In genomic region chr2:85698880-85699254, GRCh38 we compare ENCODE assay signal across 2 cellular contexts.
TF ChIP-seq lines count a peak whose summit lies in the region.

No MANE protein-coding gene starts in this region.

TF ChIP-seq in GM23338, 12 proteins besides CTCF, POLR2A, EP300 and RAD21:
- no peak for TF ChIP-seq EZH2 (IDR thresholded peaks at IDR 0.05; ENCODE audit: low read depth, unreplicated experiment)
- no peak for TF ChIP-seq STAT1 (IDR thresholded peaks at IDR 0.05; ENCODE audit: unreplicated experiment)
- no peak for TF ChIP-seq EZH2phosphoT487 (IDR thresholded peaks at IDR 0.05; ENCODE audit: unreplicated experiment)
- TF ChIP-seq ZNF462 (CRISPR knock-in tag; IDR thresholded peaks at IDR 0.05), result no peak
- no peak for TF ChIP-seq ETS1 (IDR thresholded peaks at IDR 0.05)
- no peak for TF ChIP-seq REST (IDR thresholded peaks at IDR 0.05; ENCODE audit: unreplicated experiment)
- no peak for TF ChIP-seq JUNB (IDR thresholded peaks at IDR 0.05; ENCODE audit: unreplicated experiment)
- no peak for TF ChIP-seq POLR2AphosphoS5 (IDR thresholded peaks at IDR 0.05; ENCODE audit: low read depth)
- no peak for TF ChIP-seq ZNF331 (CRISPR knock-in tag; IDR thresholded peaks at IDR 0.05; ENCODE audit: low read depth)
- no peak for TF ChIP-seq NANOG (IDR thresholded peaks at IDR 0.05; ENCODE audit: borderline replicate concordance)
- no peak for TF ChIP-seq ZNF114 (CRISPR knock-in tag; IDR thresholded peaks at IDR 0.05)
- TF ChIP-seq CREB1 (CRISPR knock-in tag; IDR thresholded peaks at IDR 0.05; ENCODE audit: low read depth), result no peak

TF ChIP-seq in WTC11, 78 proteins besides CTCF, POLR2A, EP300 and RAD21:
- TF ChIP-seq NFYB (CRISPR knock-in tag; conservative IDR thresholded peaks at IDR 0.05; ENCODE audit: low read depth), result no peak
- no peak for TF ChIP-seq ZNF121 (CRISPR knock-in tag; IDR thresholded peaks at IDR 0.05)
- TF ChIP-seq GTF2I (CRISPR knock-in tag; conservative IDR thresholded peaks at IDR 0.05), result no peak
- TF ChIP-seq HMGA2 (CRISPR knock-in tag; IDR thresholded peaks at IDR 0.05), result no peak
TF ChIP-seq in WTC11: peak in this region for 0.
